21 cellular contexts compared by ENCODE assay signal in genomic region chr5:181099453-181100086, GRCh38. TPM values are rescaled to one million over a fixed set of nuclear protein-coding genes. Genes with fewer than 3 reads are reported as not detected.
A peak's percentile ranks its signal among the peaks of the same experiment; 100 is the strongest.
DNase-seq lines count a peak whose midpoint lies in the region; FAIRE-seq and TF ChIP-seq lines count a peak whose summit lies in the region.
"Had no signal": no experiment of that assay in that cellular context is flagged by ENCODE, and none has a peak within 500 bp of the region (broad histone marks: within the 10 kb centered on the region; RNA-seq: fewer than 3 reads in every experiment).

No MANE protein-coding gene starts in this region.

- TF ChIP-seq CTCF in brain (conservative IDR thresholded peaks at IDR 0.05) = no peak
- TF ChIP-seq CTCF in nephron (IDR thresholded peaks at IDR 0.05; ENCODE audit: unreplicated experiment in 3 of 3) = no peak
- TF ChIP-seq CTCF in MM.1S (IDR thresholded peaks at IDR 0.05; ENCODE audit: low read length) = no peak

- DNase-seq in T-helper 1 cell (no peak), G401 (ENCODE audit: low spot score) (peak; percentile 7), MM.1S (no peak), RPMI8226 (no peak), GM12891 (ENCODE audit: insufficient read length, low spot score) (no peak)
- DNase-seq: activated naive CD4-positive, alpha-beta T cell treated with anti-CD3 and anti-CD28 coated beads, Interleukin-2, amount 50 U/mL, for 16 hours; brain microvascular endothelial cell; NCI-H2029 treated with DMSO at 0.1 percent for 48 hours; psoas muscle; Right ventricle myocardium superior; stimulated activated naive CD4-positive, alpha-beta T cell treated with Interleukin-2 at 50 U/mL for 16 hours had no signal

- FAIRE-seq in GM12891 (lab: Jason Lieb, UNC) = no peak
- FAIRE-seq: A549 had no signal

- H3F3A ChIP-seq in MM.1S (ENCODE audit: insufficient read depth, low read length) = no peaks in the 10 kb centered on the region

- H3K4me1 ChIP-seq in MM.1S (ENCODE audit: low read length) = no peaks in the 10 kb centered on the region
- H3K4me1 ChIP-seq: psoas muscle, upper lobe of right lung had no signal

- H3K4me1 Mint-ChIP-seq in T-helper 1 cell treated with Interleukin-12 subunit alpha and Interleukin-12 subunit beta and Interleukin-4 antibody, amounts not matched to agents 30 μg/mL and 1 μg/mL, for 36 hours (ENCODE audit: low read depth) = peaks cover 3% of the 10 kb centered on the region
- H3K4me1 Mint-ChIP-seq in brain (peaks cover 17% of the 10 kb centered on the region), nephron (peaks cover 12% of the 10 kb centered on the region)

- no peak overlapping the region for H3K4me2 ChIP-seq in MM.1S (ENCODE audit: low read depth, low read length)

- H3K9ac ChIP-seq in MM.1S (ENCODE audit: low read length) = no peak overlapping the region

- no peaks in the 10 kb centered on the region for H3K9me2 ChIP-seq in MM.1S (replicated peaks; ENCODE audit: insufficient read depth, low read length)

- H3K4me3 Mint-ChIP-seq in T-helper 1 cell treated with Interleukin-12 subunit alpha and Interleukin-12 subunit beta and Interleukin-4 antibody, amounts not matched to agents 30 μg/mL and 1 μg/mL, for 36 hours = no peak overlapping the region
- peak overlapping the region; percentile 51 to 79 (median 70) for H3K4me3 Mint-ChIP-seq in brain
- peak overlapping the region; percentile 38 to 58 (median 54) for H3K4me3 Mint-ChIP-seq in nephron

- H3K9me3 ChIP-seq in MM.1S (replicated peaks; ENCODE audit: insufficient read depth, low read length) = no peaks in the 10 kb centered on the region
- H3K9me3 ChIP-seq: A549, psoas muscle, upper lobe of right lung had no signal

- no peaks in the 10 kb centered on the region; the same call in 1 of the 2 replicates for H3K27me3 ChIP-seq in MM.1S (replicated peaks; ENCODE audit: insufficient read depth, low read length)
- H3K27me3 ChIP-seq: brain microvascular endothelial cell had no signal

- H3K9me3 Mint-ChIP-seq in T-helper 1 cell treated with Interleukin-12 subunit alpha and Interleukin-12 subunit beta and Interleukin-4 antibody, amounts not matched to agents 30 μg/mL and 1 μg/mL, for 36 hours = no peaks in the 10 kb centered on the region
- peaks cover 4 to 10% (median 6%) of the 10 kb centered on the region in 5 experiments for H3K9me3 Mint-ChIP-seq in brain
- peaks cover 4% of the 10 kb centered on the region for H3K9me3 Mint-ChIP-seq in nephron

- in situ Hi-C loops in G401 (cut with HindIII; ENCODE audit: low sequenced_read_pairs) = no loop called here

- no peaks in the 10 kb centered on the region for H3K36me3 ChIP-seq in MM.1S (replicated peaks; ENCODE audit: insufficient read depth, low read length)
- H3K36me3 ChIP-seq: brain microvascular endothelial cell, upper lobe of right lung had no signal

- peaks cover 25% of the 10 kb centered on the region for H3K27me3 Mint-ChIP-seq in T-helper 1 cell treated with Interleukin-12 subunit alpha and Interleukin-12 subunit beta and Interleukin-4 antibody, amounts not matched to agents 30 μg/mL and 1 μg/mL, for 36 hours (ENCODE audit: low read depth)
- H3K27me3 Mint-ChIP-seq in brain = peaks cover 37% of the 10 kb centered on the region
- peaks cover 45% of the 10 kb centered on the region for H3K27me3 Mint-ChIP-seq in nephron (ENCODE audit: low read depth)

- H3K4me3 ChIP-seq in MM.1S (ENCODE audit: low read length) = no peak overlapping the region
- H3K4me3 ChIP-seq: A549, upper lobe of right lung had no signal

- H4K20me1 ChIP-seq in MM.1S (ENCODE audit: insufficient read depth, low read length) = no peaks in the 10 kb centered on the region

- H2AFZ ChIP-seq in MM.1S (ENCODE audit: low read length) = no peak overlapping the region

- peak overlapping the region; percentile 57 for H3K27ac Mint-ChIP-seq in T-helper 1 cell treated with Interleukin-12 subunit alpha and Interleukin-12 subunit beta and Interleukin-4 antibody, amounts not matched to agents 30 μg/mL and 1 μg/mL, for 36 hours
- H3K27ac Mint-ChIP-seq in brain (no peak overlapping the region), nephron (no peak overlapping the region)

- H3K36me3 Mint-ChIP-seq in T-helper 1 cell treated with Interleukin-12 subunit alpha and Interleukin-12 subunit beta and Interleukin-4 antibody, amounts not matched to agents 30 μg/mL and 1 μg/mL, for 36 hours (ENCODE audit: low read depth) = peaks cover 3% of the 10 kb centered on the region
- H3K36me3 Mint-ChIP-seq in brain (no peaks in the 10 kb centered on the region), nephron (ENCODE audit: low read depth) (no peaks in the 10 kb centered on the region)

- TF ChIP-seq POLR2A in GM12891 (IDR thresholded peaks at IDR 0.05; ENCODE audit: low read depth, low read length) = no peak

- no peaks in the 10 kb centered on the region for H3K79me2 ChIP-seq in MM.1S (ENCODE audit: low read length)

- H3K27ac ChIP-seq in MM.1S (ENCODE audit: low read length) = no peak overlapping the region
- H3K27ac ChIP-seq: brain microvascular endothelial cell, C4-2B, psoas muscle, upper lobe of right lung had no signal

TF ChIP-seq in GM12891, 5 proteins besides CTCF, POLR2A, EP300 and RAD21:
- no peak for TF ChIP-seq POU2F2 (IDR thresholded peaks at IDR 0.05; ENCODE audit: low read depth, low read length)
- TF ChIP-seq TAF1 (IDR thresholded peaks at IDR 0.05; ENCODE audit: low read depth, low read length) = no peak
- no peak for TF ChIP-seq PAX5 (IDR thresholded peaks at IDR 0.05; ENCODE audit: insufficient read depth, low read length, severe bottlenecking)
- TF ChIP-seq POLR2AphosphoS5 (IDR thresholded peaks at IDR 0.05; ENCODE audit: low read depth, low read length) = no peak
- TF ChIP-seq SPI1 (IDR thresholded peaks at IDR 0.05; ENCODE audit: low read depth, low read length) = no peak

RNA-seq across cellular contexts. Expression of gene OR2V1, which starts 31.4 kb away (rescaled TPM):
- total RNA-seq in G401 (2014; rRNA removed; shearing (Covaris generic)) = not detected in 2 replicates
- polyA plus RNA-seq in brain (ENCODE audit: insufficient read depth, low read depth, low replicate concordance) = not detected
- 0.17 TPM for polyA plus RNA-seq in GM12891 (2012; ENCODE audit: low read depth, missing spikeins)
- total RNA-seq: Daoy, epithelial cell of proximal tubule, liver, NCI-H460, psoas muscle, Right ventricle myocardium superior, upper lobe of right lung had no signal
- polyA plus RNA-seq: A549, liver, psoas muscle had no signal

RNA-seq across cellular contexts. Expression of gene OR2V2, which starts 47.8 kb away (rescaled TPM):
- total RNA-seq in G401 (2014; rRNA removed; shearing (Covaris generic)) = not detected in 2 replicates
- polyA plus RNA-seq in brain (ENCODE audit: insufficient read depth, low read depth, low replicate concordance) = not detected
- 0.06 TPM for polyA plus RNA-seq in GM12891 (2012; ENCODE audit: low read depth, missing spikeins)
- total RNA-seq: Daoy, epithelial cell of proximal tubule, liver, NCI-H460, psoas muscle, Right ventricle myocardium superior, upper lobe of right lung had no signal
- polyA plus RNA-seq: A549, liver, psoas muscle had no signal

RNA-seq across cellular contexts. Expression of gene BTNL9, which starts 59.5 kb away (rescaled TPM):
- 0.98 and 5.3 TPM in 2 replicates for total RNA-seq in G401 (2014; rRNA removed; shearing (Covaris generic))
- 2.1 TPM for polyA plus RNA-seq in brain (ENCODE audit: insufficient read depth, low read depth, low replicate concordance)
- 9.7 TPM for polyA plus RNA-seq in GM12891 (2012; ENCODE audit: low read depth, missing spikeins)
- total RNA-seq: epithelial cell of proximal tubule had no signal
